7 cellular contexts compared by ENCODE assay signal in the genomic region with DNA sequence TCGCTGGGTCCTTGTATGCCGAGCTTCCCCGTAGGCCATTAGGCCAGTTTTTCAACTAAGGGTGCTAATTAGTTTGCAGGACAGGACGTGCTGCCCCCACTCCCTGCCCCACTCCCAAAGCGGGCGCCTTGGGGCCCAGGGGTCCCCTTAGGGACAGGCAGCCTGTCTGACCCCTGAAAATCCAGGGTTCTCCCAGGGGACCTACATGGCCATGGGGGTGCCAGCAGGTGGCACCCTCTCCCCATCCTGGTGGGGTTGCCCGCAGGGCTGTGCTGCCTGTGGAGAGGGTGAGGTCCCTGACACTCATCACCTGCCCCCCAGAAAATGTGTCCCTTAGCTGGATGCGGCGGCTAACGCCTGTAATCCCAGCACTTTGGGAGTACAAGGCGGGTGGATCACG. TPM values are rescaled to one million over a fixed set of nuclear protein-coding genes. Genes with fewer than 3 reads are reported as not detected.
DNase-seq lines count a peak whose midpoint lies in the region; ATAC-seq and FAIRE-seq lines count a peak whose summit lies in the region.

No MANE protein-coding gene starts in this region.

- no peak overlapping the region for H3K4me3 ChIP-seq in small intestine (ENCODE audit: low read depth in 1 of 2, low read length in 2 of 2)

- H3K27me3 ChIP-seq in small intestine (ENCODE audit: control insufficient read depth in 2 of 2, insufficient read depth in 2 of 2, low read length in 2 of 2): peaks cover 0 to 4% of the 10 kb centered on the region in 2 donors

- no peaks in the 10 kb centered on the region for H3K36me3 ChIP-seq in small intestine (ENCODE audit: control insufficient read depth in 2 of 2, insufficient read depth in 2 of 2, low read length in 2 of 2)

- no peak for FAIRE-seq in small intestine (lab: Jason Lieb, UNC)

- peak; percentile 83 to 89 for ATAC-seq in activated T-cell treated with anti-CD3 and anti-CD28 coated beads, Interleukin-2, amount 50 U/mL, for 72 hours (replicated peaks in 1 of 2)

- peaks cover 7 to 14% of the 10 kb centered on the region in 2 donors for H3K9me3 Mint-ChIP-seq in activated T-cell treated with anti-CD3 and anti-CD28 coated beads, Interleukin-2, amount 50 U/mL, for 72 hours

- H3K4me1 ChIP-seq in small intestine (ENCODE audit: control insufficient read depth in 2 of 2, insufficient read depth in 1 of 2, low read depth in 1 of 2, low read length in 1 of 2): no peaks in the 10 kb centered on the region

- WGBS in small intestine, 3 donors: 50 to 64% (median 52%) methylated on average over 10 to 12 of the region's 12 CpGs

- no peak overlapping the region for H3K4me3 Mint-ChIP-seq in activated T-cell treated with anti-CD3 and anti-CD28 coated beads, Interleukin-2, amount 50 U/mL, for 72 hours

- intact Hi-C loops in head of caudate nucleus (cut with DNase I): loop anchor here (5.0 kb wide), 1 partner anchor 50 kb away; a partner anchor contains a TSS

- H3K4me1 Mint-ChIP-seq in activated T-cell treated with anti-CD3 and anti-CD28 coated beads, Interleukin-2, amount 50 U/mL, for 72 hours (ENCODE audit: low read depth): no peaks in the 10 kb centered on the region

- H3K27me3 Mint-ChIP-seq in activated T-cell treated with anti-CD3 and anti-CD28 coated beads, Interleukin-2, amount 50 U/mL, for 72 hours (ENCODE audit: low read depth): no peaks in the 10 kb centered on the region

- DNase-seq in GDM1 (lab: John Stamatoyannopoulos, UW): peak; percentile 58
- peak; percentile 68 for DNase-seq in NAMALWA (ENCODE audit: low spot score)
- DNase-seq in activated T-cell treated with anti-CD3 and anti-CD28 coated beads, Interleukin-2, amount 50 U/mL, for 72 hours: peak; percentile 57 to 61
- DNase-seq in head of caudate nucleus: peak; percentile 45 to 84 (median 70)
- DNase-seq in small intestine: peak; percentile 23
- no peak for DNase-seq in cerebellar nuclear complex (lab: John Stamatoyannopoulos, UW)
- no peak for DNase-seq in SW 1271 (lab: John Stamatoyannopoulos, UW)

- peaks cover 9 to 10% of the 10 kb centered on the region in 2 donors for H3K36me3 Mint-ChIP-seq in activated T-cell treated with anti-CD3 and anti-CD28 coated beads, Interleukin-2, amount 50 U/mL, for 72 hours (ENCODE audit: insufficient read depth in 2 of 2)

- no peaks in the 10 kb centered on the region for H3K9me3 ChIP-seq in small intestine (ENCODE audit: control insufficient read depth, low read depth)

- H3K27ac Mint-ChIP-seq in activated T-cell treated with anti-CD3 and anti-CD28 coated beads, Interleukin-2, amount 50 U/mL, for 72 hours: no peak overlapping the region

- no peak overlapping the region for H3K27ac ChIP-seq in small intestine (ENCODE audit: low read depth in 1 of 2, low read length in 1 of 2)

RNA-seq across cellular contexts. Expression of a gene that starts 8.5 kb away (rescaled TPM):
- total RNA-seq in activated T-cell treated with anti-CD3 and anti-CD28 coated beads, Interleukin-2, amount 50 U/mL, for 72 hours: not detected
- polyA plus RNA-seq in small intestine: under 1 TPM in 1 of 3 donors, not detected in 2; 0.01 TPM

RNA-seq across cellular contexts. Expression of a gene that starts 14.9 kb away (rescaled TPM):
- total RNA-seq in activated T-cell treated with anti-CD3 and anti-CD28 coated beads, Interleukin-2, amount 50 U/mL, for 72 hours: 10 to 100 TPM; 11.6 to 12.3 TPM
- 1 to 10 TPM; 1.1 to 4.1 (median 1.6) TPM for polyA plus RNA-seq in small intestine

RNA-seq across cellular contexts. Expression of a gene that starts 51.1 kb away (rescaled TPM):
- total RNA-seq in activated T-cell treated with anti-CD3 and anti-CD28 coated beads, Interleukin-2, amount 50 U/mL, for 72 hours: 10 to 100 TPM; 10.8 to 14.4 TPM
- 10 to 100 TPM in 1 of 3 donors, 1 to 10 TPM in 2; 8.5 to 12.5 (median 9.5) TPM for polyA plus RNA-seq in small intestine

Comparison
In these comparisons a context has a peak if more than half of its experiments do, and no peak if none do; other contexts are left out.
1. DNase-seq: peak in GDM1 (single experiment), NAMALWA (single experiment), activated T-cell treated with anti-CD3 and anti-CD28 coated beads, Interleukin-2, amount 50 U/mL, for 72 hours (2 of 2), head of caudate nucleus (42 of 42) and small intestine (single experiment); none in cerebellar nuclear complex (0 of 2) and SW 1271 (0 of 2).